8 cellular contexts compared by ENCODE assay signal in the genomic region with DNA sequence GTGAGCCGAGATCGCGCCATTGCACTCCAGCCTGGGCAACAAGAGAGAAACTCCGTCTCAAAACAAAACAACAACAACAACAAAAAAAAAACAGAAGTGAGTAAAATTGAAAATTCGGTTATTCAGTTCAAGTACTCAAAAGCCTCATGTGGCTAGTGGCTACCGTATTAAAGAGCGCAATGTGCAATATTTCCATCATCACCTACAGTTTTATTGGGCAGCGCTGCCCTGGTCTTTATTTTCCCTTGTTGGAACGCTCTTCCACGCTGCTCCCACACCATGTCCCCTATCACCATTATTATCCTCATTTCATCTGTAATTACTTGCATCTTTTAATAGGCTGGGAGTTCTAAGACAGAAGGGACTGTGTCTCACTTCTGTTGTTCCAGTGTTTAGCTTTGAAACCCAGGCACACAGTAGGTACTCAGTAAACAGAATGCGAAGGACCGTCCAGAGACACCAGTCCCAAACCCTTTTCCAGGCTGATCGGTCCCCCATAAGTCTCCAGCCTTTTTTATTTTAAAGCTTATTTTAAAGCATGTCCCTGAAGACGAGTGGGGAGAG.
DNase-seq lines count a peak whose midpoint lies in the region; FAIRE-seq and TF ChIP-seq lines count a peak whose summit lies in the region.

No MANE protein-coding gene starts in this region.

- TF ChIP-seq CTCF in OCI-LY3 (IDR thresholded peaks at IDR 0.05; ENCODE audit: low read depth, low read length) (no peak), fibroblast of mammary gland (conservative IDR thresholded peaks at IDR 0.05; ENCODE audit: control insufficient read depth, insufficient read depth, low read depth, low read length) (no peak)

- peak overlapping the region; percentile 93 for H3K4me2 ChIP-seq in OCI-LY3 (ENCODE audit: low read length)

- H4K20me1 ChIP-seq in OCI-LY3 (ENCODE audit: insufficient read depth, low read length): peaks cover 27% of the 10 kb centered on the region

- peak overlapping the region; percentile 98 for H2AFZ ChIP-seq in OCI-LY3 (ENCODE audit: low read depth, low read length)

- FAIRE-seq in GM18507 (lab: Jason Lieb, UNC): peak; percentile 18

- no peaks in the 10 kb centered on the region for H3K9me3 ChIP-seq in OCI-LY3 (ENCODE audit: insufficient read depth, low read length)

- H3K79me2 ChIP-seq in OCI-LY3 (ENCODE audit: low read length): peaks cover 46% of the 10 kb centered on the region

- no peak for DNase-seq in GM18507 (ENCODE audit: extremely low spot score, insufficient read length, low read depth)
- no peak for DNase-seq in fibroblast of mammary gland (ENCODE audit: low read depth)
- DNase-seq in effector CD8-positive, alpha-beta T cell (lab: John Stamatoyannopoulos, UW): no peak
- DNase-seq in hypothalamus (lab: John Stamatoyannopoulos, UW): no peak
- DNase-seq in COLO668 (lab: John Stamatoyannopoulos, UW; ENCODE audit: unreplicated experiment): no peak
- DNase-seq in DMS 273 treated with DMSO at 0.1 percent for 48 hours (lab: John Stamatoyannopoulos, UW): no peak

- H3K4me1 ChIP-seq in OCI-LY3 (ENCODE audit: low read length) (peaks cover 31% of the 10 kb centered on the region), rectal smooth muscle tissue (ENCODE audit: control insufficient read depth, insufficient read depth, low read length) (no peaks in the 10 kb centered on the region)

- peaks cover 6% of the 10 kb centered on the region for H3K27me3 ChIP-seq in OCI-LY3 (ENCODE audit: low read depth, low read length)
- no peaks in the 10 kb centered on the region for H3K27me3 ChIP-seq in rectal smooth muscle tissue (ENCODE audit: control insufficient read depth, insufficient read depth, low read length)

- H3K36me3 ChIP-seq in OCI-LY3 (replicated peaks; ENCODE audit: low read depth, low read length): peaks cover 4% of the 10 kb centered on the region
- no peaks in the 10 kb centered on the region for H3K36me3 ChIP-seq in rectal smooth muscle tissue (ENCODE audit: control insufficient read depth, insufficient read depth, low read length)

- peak overlapping the region; percentile 95 for H3K4me3 ChIP-seq in OCI-LY3 (ENCODE audit: low read length)
- H3K4me3 ChIP-seq in fibroblast of mammary gland (ENCODE audit: control insufficient read depth, low read depth, low read length): peak overlapping the region; percentile 77
- H3K4me3 ChIP-seq in rectal smooth muscle tissue (ENCODE audit: low read length): peak overlapping the region; percentile 94

- peak overlapping the region; percentile 97 for H3K9ac ChIP-seq in OCI-LY3 (ENCODE audit: low read length)
- no peak overlapping the region for H3K9ac ChIP-seq in rectal smooth muscle tissue (ENCODE audit: low read length)

- no peak overlapping the region; the same call in 1 of the 2 replicates for H3K27ac ChIP-seq in OCI-LY3 (ENCODE audit: low read length)
- H3K27ac ChIP-seq in rectal smooth muscle tissue (ENCODE audit: low read depth, low read length): peak overlapping the region; percentile 73
